In the genomic region with DNA sequence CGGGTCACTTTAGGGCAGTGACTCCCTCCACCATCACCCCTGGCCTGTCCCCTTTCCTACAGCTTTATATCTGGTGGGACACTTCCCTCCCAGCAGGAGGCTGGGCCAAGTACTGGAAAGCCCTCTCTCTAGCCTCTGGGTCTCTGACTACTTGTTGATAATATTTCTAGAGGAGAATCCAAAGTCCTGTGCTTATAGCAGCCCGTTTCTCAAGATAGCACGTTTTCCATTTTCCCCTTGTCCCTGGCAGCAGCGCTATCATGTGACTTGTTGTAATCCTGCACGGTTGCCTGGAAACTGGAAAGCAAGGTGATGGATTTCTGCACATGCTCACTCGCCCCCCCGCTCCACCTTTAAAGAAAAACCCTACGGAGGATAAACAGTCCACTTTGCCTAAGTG, we compare ENCODE assay signal across 11 cellular contexts. TPM values are rescaled to one million over a fixed set of nuclear protein-coding genes. Genes with fewer than 3 reads are reported as not detected.
A peak's percentile ranks its signal among the peaks of the same experiment; 100 is the strongest.
DNase-seq lines count a peak whose midpoint lies in the region; ATAC-seq, FAIRE-seq and TF ChIP-seq lines count a peak whose summit lies in the region.
"Had no signal": no experiment of that assay in that cellular context is flagged by ENCODE, and none has a peak within 500 bp of the region (broad histone marks: within the 10 kb centered on the region; RNA-seq: fewer than 3 reads in every experiment).

No MANE protein-coding gene starts in this region.

- peak overlapping the region; percentile 5; the same call in 1 of the 2 replicates for H2AFZ ChIP-seq in GM23338

- peaks cover 3% of the 10 kb centered on the region; the same call in 2 of the 3 replicates for H3K36me3 Mint-ChIP-seq in GM23338 (ENCODE audit: low read depth)
- H3K36me3 Mint-ChIP-seq: memory B cell had no signal

- intact Hi-C loops in pancreas (cut with DNase I): no loop called here

- H3K4me3 Mint-ChIP-seq in GM23338: no peak overlapping the region
- H3K4me3 Mint-ChIP-seq: activated CD4-positive, alpha-beta memory T cell treated with anti-CD3 and anti-CD28 coated beads for 36 hours; memory B cell had no signal

- H3K4me1 ChIP-seq in GM23338 (ENCODE audit: insufficient read depth): peaks cover 8% of the 10 kb centered on the region
- peaks cover 4 to 11% (median 6%) of the 10 kb centered on the region in 3 donors for H3K4me1 ChIP-seq in pancreas
- H3K4me1 ChIP-seq: colonic mucosa had no signal

- H3K4me3 ChIP-seq in GM23338: no peak overlapping the region
- no peak overlapping the region for H3K4me3 ChIP-seq in fibroblast of pulmonary artery (replicated peaks; ENCODE audit: low read depth, low read length)
- H3K4me3 ChIP-seq in pancreas: no peak overlapping the region
- H3K4me3 ChIP-seq: colonic mucosa had no signal

- H3F3A ChIP-seq in GM23338 (replicated peaks; ENCODE audit: low read depth): peaks cover 6% of the 10 kb centered on the region

- H3K27me3 ChIP-seq in GM23338 (ENCODE audit: insufficient read depth): peaks cover 9% of the 10 kb centered on the region; the same call in 1 of the 2 replicates
- H3K27me3 ChIP-seq in pancreas: no peaks in the 10 kb centered on the region
- H3K27me3 ChIP-seq: colonic mucosa had no signal

- H3K9me2 ChIP-seq in GM23338 (ENCODE audit: insufficient read depth): no peaks in the 10 kb centered on the region; the same call in 1 of the 2 replicates

- no peak overlapping the region for H3K27ac Mint-ChIP-seq in GM23338
- H3K27ac Mint-ChIP-seq: activated CD4-positive, alpha-beta memory T cell treated with anti-CD3 and anti-CD28 coated beads for 36 hours; memory B cell had no signal

- H3K9me3 Mint-ChIP-seq in GM23338: peaks cover 6% of the 10 kb centered on the region; the same call in 2 of the 3 replicates
- H3K9me3 Mint-ChIP-seq: activated CD4-positive, alpha-beta memory T cell treated with anti-CD3 and anti-CD28 coated beads for 36 hours had no signal

- in situ Hi-C loops in GM13977 (cut with MboI; ENCODE audit: low pct_unique_long_range_greater_than_20kb, low sequenced_read_pairs, unreplicated experiment): no loop called here

- H3K27ac ChIP-seq in GM23338 (ENCODE audit: low read depth) (no peak overlapping the region), pancreas (peak overlapping the region in 3 of 4 donors; percentile 35 to 79 (median 63))
- H3K27ac ChIP-seq: colonic mucosa had no signal

- peaks cover 21% of the 10 kb centered on the region for H3K27me3 Mint-ChIP-seq in GM23338 (ENCODE audit: insufficient read depth, low read depth, poor library complexity)
- H3K27me3 Mint-ChIP-seq: activated CD4-positive, alpha-beta memory T cell treated with anti-CD3 and anti-CD28 coated beads for 36 hours had no signal

- WGBS in pancreas, 2 donors: 13 to 16% methylated on average over 8 of the region's 8 CpGs

- TF ChIP-seq CTCF in GM23338 (conservative IDR thresholded peaks at IDR 0.05; ENCODE audit: low read depth in 2 of 2) (no peak), fibroblast of pulmonary artery (IDR thresholded peaks at IDR 0.05; ENCODE audit: low read length, missing control alignments) (no peak), pancreas (IDR thresholded peaks at IDR 0.05) (no peak), GM13977 (IDR thresholded peaks at IDR 0.05; ENCODE audit: extremely low read depth, insufficient read depth, missing control alignments) (no peak)

- no peak for FAIRE-seq in pancreas (lab: Jason Lieb, UNC)

- peaks cover 29% of the 10 kb centered on the region for H3K4me1 Mint-ChIP-seq in GM23338

- no peak for DNase-seq in GM23338 (ENCODE audit: low spot score)
- peak; percentile 78 for DNase-seq in NCI-H69 (lab: John Stamatoyannopoulos, UW)
- DNase-seq in fibroblast of pulmonary artery (ENCODE audit: low read depth): peak; percentile 67
- peak in 5 of 6 donors; percentile 40 to 81 (median 61) for DNase-seq in pancreas
- no peak for DNase-seq in GM13977 (ENCODE audit: low spot score)
- no peak for DNase-seq in stimulated activated CD8-positive, alpha-beta memory T cell treated with anti-CD3 and anti-CD28 coated beads, Interleukin-4, amount 100 ng/mL, for 48 hours
- DNase-seq: activated CD4-positive, alpha-beta memory T cell treated with anti-CD3 and anti-CD28 coated beads for 36 hours; colonic mucosa had no signal

- ATAC-seq in GM23338 (no peak), pancreas (peak; percentile 35 to 62 (median 56)), GM21576 (IDR thresholded peaks at IDR 0.05; ENCODE audit: unreplicated experiment) (no peak), HG03565 (IDR thresholded peaks at IDR 0.05; ENCODE audit: unreplicated experiment) (no peak)

- H4K20me1 ChIP-seq in GM23338 (replicated peaks; ENCODE audit: insufficient read depth): no peaks in the 10 kb centered on the region

- H3K36me3 ChIP-seq in GM23338 (ENCODE audit: insufficient read depth) (no peaks in the 10 kb centered on the region), pancreas (no peaks in the 10 kb centered on the region)
- H3K36me3 ChIP-seq: colonic mucosa had no signal

- no peaks in the 10 kb centered on the region for H3K9me3 ChIP-seq in pancreas
- H3K9me3 ChIP-seq: colonic mucosa had no signal

- no peaks in the 10 kb centered on the region; the same call in none of the 2 replicates for H3K79me2 ChIP-seq in GM23338 (replicated peaks; ENCODE audit: insufficient read depth)

- H3K4me2 ChIP-seq in GM23338: no peak overlapping the region

TF ChIP-seq in GM23338, 12 proteins besides CTCF, POLR2A, EP300 and RAD21 (continues in another document):
- TF ChIP-seq ZNF114 (CRISPR knock-in tag; IDR thresholded peaks at IDR 0.05) (no peak), ZNF462 (CRISPR knock-in tag; IDR thresholded peaks at IDR 0.05) (no peak), NANOG (IDR thresholded peaks at IDR 0.05; ENCODE audit: borderline replicate concordance) (no peak), CREB1 (CRISPR knock-in tag; IDR thresholded peaks at IDR 0.05; ENCODE audit: low read depth) (no peak)

RNA-seq across cellular contexts. Expression of gene AXIN2, which starts 3.3 kb away (rescaled TPM):
- 28.2 and 32.7 TPM in 2 replicates for total RNA-seq in GM23338 (2014; rRNA removed; shearing (Covaris generic))
- 8.0 and 9.4 TPM in 2 replicates for polyA plus RNA-seq in GM23338 (2016; fragmentation: Nextera tagmentation; extraction: Ambion mirVana)
- total RNA-seq in pancreas: 10 to 100 TPM in 1 of 6 donors, 1 to 10 TPM in 5; 2.6 to 13.1 (median 4.2) TPM
- polyA plus RNA-seq in pancreas: 1 to 10 TPM; 2.5 to 3.1 TPM

Comparison
In these comparisons a context has a peak if more than half of its experiments do, and no peak if none do; other contexts are left out.
1. ATAC-seq: peak in pancreas (4 of 4); none in GM23338 (single experiment), GM21576 (single experiment) and HG03565 (single experiment).
2. DNase-seq: peak in NCI-H69 (single experiment), fibroblast of pulmonary artery (single experiment) and pancreas (5 of 6); none in GM23338 (single experiment), GM13977 (single experiment) and stimulated activated CD8-positive, alpha-beta memory T cell treated with anti-CD3 and anti-CD28 coated beads, Interleukin-4, amount 100 ng/mL, for 48 hours (single experiment).